Comparison of ENCODE assay signal across 17 cellular contexts in the genomic region with DNA sequence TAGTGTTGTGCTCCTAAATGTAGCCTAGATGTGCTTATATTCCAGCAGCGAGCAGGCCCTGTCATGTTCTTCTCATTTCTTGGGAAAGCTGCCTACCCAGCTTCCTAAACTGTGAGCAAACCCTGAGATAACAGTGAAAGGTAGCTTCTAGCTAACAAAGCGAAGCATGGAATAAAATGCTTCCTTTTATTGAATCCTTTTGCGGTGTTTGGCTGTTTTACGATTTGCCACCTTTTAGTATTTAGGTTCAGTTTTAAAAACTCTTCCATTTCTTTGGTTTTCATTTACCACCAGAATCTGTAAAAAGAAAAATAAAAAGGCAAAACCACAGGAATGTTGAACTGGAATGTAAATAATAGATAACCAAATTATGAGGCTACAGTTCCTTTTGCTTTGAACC. TPM values are rescaled to one million over a fixed set of nuclear protein-coding genes. Genes with fewer than 3 reads are reported as not detected.
DNase-seq lines count a peak whose midpoint lies in the region; ATAC-seq, FAIRE-seq and TF ChIP-seq lines count a peak whose summit lies in the region.
"Had no signal": no experiment of that assay in that cellular context is flagged by ENCODE, and none has a peak within 500 bp of the region (broad histone marks: within the 10 kb centered on the region; RNA-seq: fewer than 3 reads in every experiment).

No MANE protein-coding gene starts in this region.

- H3K79me2 ChIP-seq in PC-3 (ENCODE audit: low read length): no peaks in the 10 kb centered on the region

- H3K36me3 ChIP-seq in PC-3 (ENCODE audit: low read depth, low read length): no peaks in the 10 kb centered on the region
- H3K36me3 ChIP-seq: BLaER1, ovary had no signal

- no peaks in the 10 kb centered on the region for H3K27me3 Mint-ChIP-seq in progenitor cell of endocrine pancreas

- TF ChIP-seq CTCF in PC-3 (conservative IDR thresholded peaks at IDR 0.05; ENCODE audit: low read depth, low read length) (no peak), epithelial cell of esophagus (IDR thresholded peaks at IDR 0.05; ENCODE audit: insufficient read depth, low read depth, low read length, missing control alignments) (no peak), progenitor cell of endocrine pancreas (IDR thresholded peaks at IDR 0.05; ENCODE audit: unreplicated experiment) (no peak)

- H2AFZ ChIP-seq in PC-3 (ENCODE audit: low read length): peak overlapping the region; percentile 58; the same call in 1 of the 2 replicates

- H3K4me2 ChIP-seq in PC-3 (ENCODE audit: low read length): peak overlapping the region; percentile 73
- H3K4me2 ChIP-seq: BLaER1 had no signal

- H3K27ac ChIP-seq in PC-3 (ENCODE audit: low read length): no peak overlapping the region
- H3K27ac ChIP-seq: BLaER1, ovary had no signal

- no peak for FAIRE-seq in frontal cortex (lab: Jason Lieb, UNC)
- FAIRE-seq: GM19239 had no signal

- intact Hi-C loops in PC-3 (cut with micrococcal nuclease): loop anchor here (2.0 kb wide), 1 partner anchor 145 kb away; no protein-coding TSS in a partner anchor

- no peaks in the 10 kb centered on the region for H3K9me3 ChIP-seq in PC-3 (ENCODE audit: low read length)
- H3K9me3 ChIP-seq: BLaER1, ovary had no signal

- no peaks in the 10 kb centered on the region for H4K20me1 ChIP-seq in PC-3 (ENCODE audit: low read length)
- H4K20me1 ChIP-seq: BLaER1 had no signal

- H3K9ac ChIP-seq in PC-3 (ENCODE audit: low read length): no peak overlapping the region
- H3K9ac ChIP-seq: BLaER1 had no signal

- peak overlapping the region; percentile 17 for H3K4me3 Mint-ChIP-seq in progenitor cell of endocrine pancreas (ENCODE audit: low read depth)
- H3K4me3 Mint-ChIP-seq: activated B cell treated with CpG ODN at 0.5 μM for 24 hours; T-helper 1 cell treated with Interleukin-12 subunit alpha and Interleukin-12 subunit beta and Interleukin-4 antibody, amounts not matched to agents 30 μg/mL and 1 μg/mL, for 36 hours had no signal

- peak; percentile 31 for ATAC-seq in PC-3
- no peak for ATAC-seq in GM18870 (IDR thresholded peaks at IDR 0.05; ENCODE audit: unreplicated experiment)
- ATAC-seq in GM18867 (IDR thresholded peaks at IDR 0.05; ENCODE audit: unreplicated experiment): no peak

- peaks cover 49% of the 10 kb centered on the region for H3K4me1 Mint-ChIP-seq in progenitor cell of endocrine pancreas (ENCODE audit: low read depth)

- in situ Hi-C loops in G401 (cut with HindIII; ENCODE audit: low sequenced_read_pairs): no loop called here

- no peaks in the 10 kb centered on the region for H3K36me3 Mint-ChIP-seq in progenitor cell of endocrine pancreas (ENCODE audit: insufficient read depth)

- no peaks in the 10 kb centered on the region for H3K27me3 ChIP-seq in PC-3 (ENCODE audit: low read length)
- H3K27me3 ChIP-seq: BLaER1, ovary had no signal

- H3K9me3 Mint-ChIP-seq in progenitor cell of endocrine pancreas (ENCODE audit: low read depth): no peaks in the 10 kb centered on the region
- H3K9me3 Mint-ChIP-seq: activated B cell treated with CpG ODN at 0.5 μM for 24 hours; T-helper 1 cell treated with Interleukin-12 subunit alpha and Interleukin-12 subunit beta and Interleukin-4 antibody, amounts not matched to agents 30 μg/mL and 1 μg/mL, for 36 hours had no signal

- H3F3A ChIP-seq in PC-3 (ENCODE audit: low read length, unreplicated experiment): no peaks in the 10 kb centered on the region

- POLR2A ChIA-PET in PC-3 (lab: Charles Lee; ENCODE audit: unreplicated experiment): interaction anchor here (0.6 kb wide), 1 partner anchor 206 kb away, joined by 3 read pairs; no protein-coding TSS in a partner anchor

- H3K27ac Mint-ChIP-seq in progenitor cell of endocrine pancreas: peak overlapping the region; percentile 91
- H3K27ac Mint-ChIP-seq: activated B cell treated with CpG ODN at 0.5 μM for 24 hours; T-helper 1 cell treated with Interleukin-12 subunit alpha and Interleukin-12 subunit beta and Interleukin-4 antibody, amounts not matched to agents 30 μg/mL and 1 μg/mL, for 36 hours had no signal

- H3K4me1 ChIP-seq in PC-3 (ENCODE audit: insufficient read depth, low read length): peaks cover 30% of the 10 kb centered on the region
- H3K4me1 ChIP-seq: BLaER1 had no signal

- DNase-seq in HS-27A (ENCODE audit: low read depth): peak; percentile 67
- peak; percentile 53 for DNase-seq in PC-3
- peak; percentile 86 for DNase-seq in epithelial cell of esophagus (ENCODE audit: low read depth)
- no peak for DNase-seq in progenitor cell of endocrine pancreas (ENCODE audit: low spot score, unreplicated experiment)
- no peak for DNase-seq in frontal cortex (ENCODE audit: low spot score in 2 of 2)
- DNase-seq in G401 (ENCODE audit: low spot score): no peak
- DNase-seq: activated B cell treated with CpG ODN at 0.5 μM for 24 hours, amygdala, dermis blood vessel endothelial cell, NCI-H1436, ovary had no signal

- no peaks in the 10 kb centered on the region for H3K9me2 ChIP-seq in PC-3 (replicated peaks; ENCODE audit: low read length)

- CTCF ChIA-PET in PC-3 (lab: Charles Lee): interaction anchor here (0.7 kb wide), 1 partner anchor 474 kb away, joined by 3 read pairs; no protein-coding TSS in a partner anchor

- H3K4me3 ChIP-seq in PC-3 (ENCODE audit: low read length) (peak overlapping the region; percentile 38; the same call in 1 of the 2 replicates), epithelial cell of esophagus (ENCODE audit: low read length) (no peak overlapping the region)
- H3K4me3 ChIP-seq: BLaER1, ovary, skin epidermis had no signal

- no TSS peak for BruUV-seq in PC-3 (replicated peaks; lab: Mats Ljungman, UMichigan)

RNA-seq across cellular contexts. Expression of gene PKP2, which starts 5.0 kb away (rescaled TPM):
- total RNA-seq in PC-3 (2014; rRNA removed) (12.7 TPM in 2 replicates), progenitor cell of endocrine pancreas (102 and 103 TPM in 2 replicates), frontal cortex (7.3 TPM)
- total RNA-seq in G401 (2014; rRNA removed; shearing (Covaris generic)): 6.5 and 10.2 TPM in 2 replicates
- total RNA-seq: activated B cell treated with CpG ODN at 0.5 μM for 24 hours had no signal

Comparison
In these comparisons a context has a peak if more than half of its experiments do, and no peak if none do; other contexts are left out.
1. DNase-seq: peak in HS-27A (single experiment), PC-3 (single experiment) and epithelial cell of esophagus (single experiment); none in progenitor cell of endocrine pancreas (single experiment), frontal cortex (0 of 2) and G401 (single experiment).